ENCODE assay signal across 23 cellular contexts in the genomic region with DNA sequence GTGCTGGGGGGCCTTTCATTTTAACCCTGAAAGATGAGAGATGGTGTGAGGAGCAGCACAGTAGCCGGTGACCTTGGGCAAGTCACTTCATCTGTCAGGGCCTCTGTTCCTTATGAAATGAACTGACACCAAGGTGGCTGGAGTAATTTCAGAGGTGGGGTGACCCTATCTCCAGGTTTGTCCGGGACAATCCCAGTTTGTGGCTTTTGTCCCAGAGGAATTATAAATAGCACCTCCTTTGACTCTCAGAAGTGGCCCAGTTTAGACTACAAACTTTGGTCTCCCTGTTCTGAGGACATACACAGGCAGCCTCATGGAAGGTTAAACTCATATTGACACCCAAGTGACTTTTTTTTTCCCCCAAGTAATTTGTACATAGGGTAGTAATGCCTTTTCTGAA. TPM values are rescaled to one million over a fixed set of nuclear protein-coding genes. Genes with fewer than 3 reads are reported as not detected.
"Had no signal": no experiment of that assay in that cellular context is flagged by ENCODE, and none has a peak within 500 bp of the region (broad histone marks: within the 10 kb centered on the region; RNA-seq: fewer than 3 reads in every experiment).

No MANE protein-coding gene starts in this region.

- ATAC-seq: esophagus mucosa; left colon; natural killer cell; right lobe of liver; stimulated activated naive B cell treated with anti-CD40 and anti-IgM and Interleukin-4, amounts not matched to agents 10 μg/mL and 1 μg/mL and 100 μg/mL, for 72 hours; stimulated activated naive CD8-positive, alpha-beta T cell treated with anti-CD3 and anti-CD28 coated beads, Interleukin-15, amount 100 ng/mL, for 72 hours had no signal

- DNase-seq: cerebellar nuclear complex; cortex of kidney; dorsolateral prefrontal cortex; effector CD8-positive, alpha-beta T cell; glutamatergic neuron; kidney; left colon; mammary epithelial cell; natural killer cell; nucleus accumbens; ovary; right lobe of liver; spleen; stimulated activated CD4-positive, alpha-beta T cell treated with anti-CD3 and anti-CD28 coated beads, Interleukin-15, amount 100 ng/mL, for 24 hours; stimulated activated CD4-positive, alpha-beta T cell treated with anti-CD3 and anti-CD28 coated beads, Interleukin-1b, Interleukin-23, amount 100 ng/mL, for 48 hours; stimulated activated CD4-positive, alpha-beta T cell treated with anti-CD3 and anti-CD28 coated beads, Interleukin-4, amount 100 ng/mL, for 24 hours; stimulated activated naive B cell treated with anti-CD40 and anti-IgM and Interleukin-4, amounts not matched to agents 10 μg/mL and 1 μg/mL and 100 μg/mL, for 72 hours; stimulated activated naive CD8-positive, alpha-beta T cell treated with anti-CD3 and anti-CD28 coated beads, Interleukin-15, amount 100 ng/mL, for 72 hours; substantia nigra; transverse colon had no signal

- H3K27me3 ChIP-seq: dorsolateral prefrontal cortex, hepatocyte, ovary, right lobe of liver had no signal

- H3K27ac ChIP-seq: dorsolateral prefrontal cortex, hepatocyte, ovary, right lobe of liver, spleen, transverse colon had no signal

- H3K9me3 ChIP-seq: ovary, right lobe of liver, spleen, thoracic aorta, transverse colon had no signal

- H3K36me3 ChIP-seq: ovary, right lobe of liver, spleen, thoracic aorta, transverse colon had no signal

- H3K4me1 ChIP-seq: right lobe of liver, spleen, transverse colon had no signal

- H3K4me3 ChIP-seq: dorsolateral prefrontal cortex, hepatocyte, ovary, right lobe of liver, spleen, thoracic aorta, transverse colon had no signal

RNA-seq across cellular contexts. Expression of a gene that starts 14.6 kb away (rescaled TPM):
- total RNA-seq: left colon, natural killer cell had no signal
- polyA plus RNA-seq: mammary epithelial cell had no signal
